In the genomic region with DNA sequence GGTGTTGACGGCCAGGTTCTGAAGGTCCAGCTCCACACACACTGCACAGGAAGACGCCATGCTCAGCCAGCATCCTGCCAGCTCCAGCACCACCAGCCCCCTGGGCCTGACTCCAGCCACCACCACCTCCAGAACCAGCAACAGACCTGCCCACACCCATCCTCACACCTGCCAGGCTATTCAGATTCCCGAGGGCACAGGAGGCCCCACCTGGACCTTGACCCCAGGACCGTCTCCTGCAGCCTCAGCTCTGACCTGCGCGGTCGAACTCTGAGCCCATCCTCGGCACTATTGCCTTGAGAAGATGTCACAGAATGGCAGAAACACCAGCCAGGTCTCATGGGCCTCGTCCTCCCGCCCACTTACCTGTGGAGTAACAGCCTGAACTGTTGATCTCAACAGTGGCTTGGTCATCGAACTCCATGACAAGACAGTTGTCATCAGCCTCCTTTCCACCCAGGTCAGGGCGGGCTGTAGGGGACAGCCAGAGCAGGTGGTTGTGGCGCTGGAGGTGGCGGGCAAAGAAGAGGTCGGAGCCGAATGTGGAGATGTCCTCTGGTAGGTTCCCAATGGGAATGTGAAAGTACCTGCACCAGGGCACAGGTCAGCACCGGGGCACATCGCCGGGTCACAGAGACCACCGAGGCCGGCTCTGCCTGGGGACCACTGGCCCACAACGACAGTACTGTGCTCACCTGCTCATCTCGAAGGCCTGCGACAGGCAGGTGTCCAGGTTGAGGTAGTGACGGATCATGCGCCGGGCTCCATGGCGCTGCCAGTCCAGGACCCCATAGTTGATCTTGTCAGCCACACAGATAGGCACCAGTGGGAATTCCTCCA, we compare ENCODE assay signal across 15 cellular contexts. TPM values are rescaled to one million over a fixed set of nuclear protein-coding genes. Genes with fewer than 3 reads are reported as not detected.
DNase-seq lines count a peak whose midpoint lies in the region; ATAC-seq and TF ChIP-seq lines count a peak whose summit lies in the region.
"Had no signal": no experiment of that assay in that cellular context is flagged by ENCODE, and none has a peak within 500 bp of the region (broad histone marks: within the 10 kb centered on the region; RNA-seq: fewer than 3 reads in every experiment).

No MANE protein-coding gene starts in this region.

- peak; percentile 84 for DNase-seq in chondrocyte (ENCODE audit: low spot score)
- no peak for DNase-seq in stimulated activated naive B cell treated with anti-CD40 and anti-IgM and Interleukin-4, amounts not matched to agents 10 μg/mL and 1 μg/mL and 100 μg/mL, for 72 hours
- DNase-seq in hepatic stellate cell (ENCODE audit: low spot score) = no peak
- DNase-seq in NCI-H748 (lab: John Stamatoyannopoulos, UW; ENCODE audit: unreplicated experiment) = no peak
- DNase-seq: DMS53, MM.1S, NCI-H1105, NCI-H1930, NCI-H2171 treated with DMSO at 0.1 percent for 48 hours, NCI-H510A treated with DMSO at 0.1 percent for 48 hours, SIG-M5 had no signal

- H3K27ac Mint-ChIP-seq in chondrocyte (ENCODE audit: unreplicated experiment) = no peak overlapping the region
- peak overlapping the region; percentile 31 for H3K27ac Mint-ChIP-seq in stimulated activated naive B cell treated with anti-CD40 and anti-IgM and Interleukin-4, amounts not matched to agents 10 μg/mL and 1 μg/mL and 100 μg/mL, for 72 hours

- H3K9me3 Mint-ChIP-seq in chondrocyte (ENCODE audit: low read depth) = no peaks in the 10 kb centered on the region
- no peaks in the 10 kb centered on the region for H3K9me3 Mint-ChIP-seq in stimulated activated naive B cell treated with anti-CD40 and anti-IgM and Interleukin-4, amounts not matched to agents 10 μg/mL and 1 μg/mL and 100 μg/mL, for 72 hours

- peaks cover 23% of the 10 kb centered on the region for H3K36me3 Mint-ChIP-seq in chondrocyte (ENCODE audit: low read depth)
- peaks cover 44 to 67% of the 10 kb centered on the region in 2 donors for H3K36me3 Mint-ChIP-seq in stimulated activated naive B cell treated with anti-CD40 and anti-IgM and Interleukin-4, amounts not matched to agents 10 μg/mL and 1 μg/mL and 100 μg/mL, for 72 hours

- POLR2A ChIA-PET in HEK293 (lab: Yijun Ruan, JAX) = no interaction called here

- H3K4me3 ChIP-seq in HEK293 (ENCODE audit: low read depth, low read length) = no peak overlapping the region

- no peaks in the 10 kb centered on the region for H3K4me1 Mint-ChIP-seq in chondrocyte (ENCODE audit: low read depth)
- no peaks in the 10 kb centered on the region for H3K4me1 Mint-ChIP-seq in stimulated activated naive B cell treated with anti-CD40 and anti-IgM and Interleukin-4, amounts not matched to agents 10 μg/mL and 1 μg/mL and 100 μg/mL, for 72 hours

- CTCF ChIA-PET in HEK293 (lab: Yijun Ruan, JAX) = interaction anchor here (0.6 to 1.4 kb wide), 3 partner anchors 27 to 502 kb away, joined by 3 to 6 read pairs (median 4); no protein-coding TSS in a partner anchor

- TF ChIP-seq CTCF in HEK293 (tag by site-specific recombination; IDR thresholded peaks at IDR 0.05) (no peak), chondrocyte (IDR thresholded peaks at IDR 0.05) (no peak)

- ATAC-seq in stimulated activated naive B cell treated with anti-CD40 and anti-IgM and Interleukin-4, amounts not matched to agents 10 μg/mL and 1 μg/mL and 100 μg/mL, for 72 hours (replicated peaks) = no peak

- no peaks in the 10 kb centered on the region for H3K9me3 ChIP-seq in HEK293 (ENCODE audit: control insufficient read depth, insufficient read depth, low read depth, low read length)

- H3K27ac ChIP-seq in HEK293 (ENCODE audit: extremely low read depth, low read depth, low read length) = no peak overlapping the region
- H3K27ac ChIP-seq: KMS-11 had no signal

- no peak overlapping the region for H3K4me3 Mint-ChIP-seq in chondrocyte (ENCODE audit: unreplicated experiment)
- no peak overlapping the region for H3K4me3 Mint-ChIP-seq in stimulated activated naive B cell treated with anti-CD40 and anti-IgM and Interleukin-4, amounts not matched to agents 10 μg/mL and 1 μg/mL and 100 μg/mL, for 72 hours

- H3K4me1 ChIP-seq in HEK293 (ENCODE audit: control insufficient read depth, insufficient read depth, low read length) = no peaks in the 10 kb centered on the region

- no peaks in the 10 kb centered on the region for H3K27me3 Mint-ChIP-seq in chondrocyte (ENCODE audit: low read depth)
- H3K27me3 Mint-ChIP-seq in stimulated activated naive B cell treated with anti-CD40 and anti-IgM and Interleukin-4, amounts not matched to agents 10 μg/mL and 1 μg/mL and 100 μg/mL, for 72 hours = no peaks in the 10 kb centered on the region

- H3K36me3 ChIP-seq in HEK293 (ENCODE audit: control insufficient read depth in 2 of 2, insufficient read depth in 1 of 2, low read length in 2 of 2) = peaks cover 23 to 87% of the 10 kb centered on the region in 2 experiments

TF ChIP-seq in HEK293, 187 proteins besides CTCF, POLR2A, EP300 and RAD21:
- no peak for TF ChIP-seq ZSCAN30 (tag by site-specific recombination; IDR thresholded peaks at IDR 0.05)
- TF ChIP-seq SCRT2 (tag by site-specific recombination; IDR thresholded peaks at IDR 0.05) = peak; percentile 51; the same call in 1 of the 2 replicates

RNA-seq across cellular contexts. Expression of gene P2RX2, which starts 23.5 kb away (rescaled TPM):
- not detected in 3 replicates for total RNA-seq in chondrocyte
- total RNA-seq: H4, RPMI7951 had no signal

RNA-seq across cellular contexts. Expression of gene LRCOL1, which starts 31.6 kb away (rescaled TPM):
- total RNA-seq in chondrocyte = not detected in 3 replicates
- total RNA-seq: H4, RPMI7951 had no signal

RNA-seq across cellular contexts. Expression of gene POLE, which starts 45.1 kb away (rescaled TPM):
- 44.7 to 65.7 TPM (median 48.0 TPM) in 3 replicates for total RNA-seq in chondrocyte

RNA-seq across cellular contexts. Expression of gene PXMP2, which starts 45.4 kb away (rescaled TPM):
- 18.5 to 19.5 TPM (median 19.0 TPM) in 3 replicates for total RNA-seq in chondrocyte
